19 cellular contexts compared by ENCODE assay signal in the genomic region with DNA sequence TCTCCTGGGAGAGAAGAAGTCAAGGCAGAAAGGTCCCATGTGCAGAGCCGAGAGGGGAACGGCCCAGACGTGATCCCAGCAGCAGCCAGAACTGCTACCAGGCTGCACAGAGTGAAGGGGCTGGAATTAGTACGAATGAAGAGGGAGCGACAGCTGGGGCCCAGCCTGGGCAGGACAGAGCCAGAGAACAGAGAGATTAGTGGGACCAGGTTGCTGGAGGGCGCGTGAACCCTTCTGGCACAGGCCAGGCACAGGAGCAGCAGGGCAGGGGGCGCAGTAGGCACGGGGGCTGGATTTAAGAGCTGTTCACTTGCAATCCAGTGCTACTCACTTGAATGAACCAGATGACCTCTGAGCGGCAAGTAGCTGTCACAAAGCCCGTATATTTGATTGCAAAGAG.
"Had no signal": no experiment of that assay in that cellular context is flagged by ENCODE, and none has a peak within 500 bp of the region (broad histone marks: within the 10 kb centered on the region; RNA-seq: fewer than 3 reads in every experiment).

No MANE protein-coding gene starts in this region.

- H3K27me3 ChIP-seq: dorsolateral prefrontal cortex, stomach, testis, upper lobe of right lung had no signal

- H3K27ac ChIP-seq: stomach, testis, upper lobe of right lung had no signal

- H3K9me3 Mint-ChIP-seq: activated T-helper 17 cell treated with anti-CD3 and anti-CD28 coated beads, Interleukin-2, amount 50 U/mL, for 72 hours; endodermal cell; memory B cell; naive thymus-derived CD8-positive, alpha-beta T cell; T-cell had no signal

- H3K27ac Mint-ChIP-seq: endodermal cell, memory B cell, T-cell had no signal

- H3K4me3 ChIP-seq: dorsolateral prefrontal cortex, psoas muscle, stomach, testis, upper lobe of right lung had no signal

- H3K4me1 Mint-ChIP-seq: memory B cell had no signal

- H3K27me3 Mint-ChIP-seq: activated T-helper 17 cell treated with anti-CD3 and anti-CD28 coated beads, Interleukin-2, amount 50 U/mL, for 72 hours; naive thymus-derived CD8-positive, alpha-beta T cell; T-cell had no signal

- DNase-seq: activated CD4-positive, alpha-beta T cell treated with anti-CD3 and anti-CD28 coated beads for 1 hour; activated CD4-positive, alpha-beta T cell treated with anti-CD3 and anti-CD28 coated beads, Interleukin-2, amount 50 U/mL, for 4 hours; activated naive CD4-positive, alpha-beta T cell treated with Interleukin-2 at 50 U/mL for 16 hours; dorsolateral prefrontal cortex; endodermal cell; naive thymus-derived CD8-positive, alpha-beta T cell; psoas muscle; stimulated activated CD4-positive, alpha-beta T cell treated with anti-CD3 and anti-CD28 coated beads, Interleukin-1b, Interleukin-23, amount 100 ng/mL, for 48 hours; stomach; T-cell; T1000; testis; upper lobe of right lung had no signal

- H3K9me3 ChIP-seq: psoas muscle, stomach, testis, upper lobe of right lung had no signal

- H3K36me3 Mint-ChIP-seq: memory B cell had no signal

- FAIRE-seq: frontal cortex, islet of Langerhans had no signal

- ATAC-seq: activated T-helper 17 cell treated with anti-CD3 and anti-CD28 coated beads, Interleukin-2, amount 50 U/mL, for 72 hours; left lobe of liver; naive thymus-derived CD8-positive, alpha-beta T cell; psoas muscle; sciatic nerve; T-cell; upper lobe of right lung had no signal

- H3K4me3 Mint-ChIP-seq: activated T-helper 17 cell treated with anti-CD3 and anti-CD28 coated beads, Interleukin-2, amount 50 U/mL, for 72 hours; endodermal cell; memory B cell; naive thymus-derived CD8-positive, alpha-beta T cell; T-cell had no signal

- H3K36me3 ChIP-seq: stomach, upper lobe of right lung had no signal
